Comparison of ENCODE assay signal across 1 cellular context in genomic region chrX:65034641-65035450, GRCh38.
TF ChIP-seq lines count a peak whose summit lies in the region.

ZC3H12B (plus strand) TSS chrX:65034826.

TF ChIP-seq in HepG2, 621 proteins besides CTCF, POLR2A, EP300 and RAD21 (continued from another document):
- no peak for TF ChIP-seq THRA (CRISPR knock-in tag; IDR thresholded peaks at IDR 0.05; ENCODE audit: borderline replicate concordance)
- 0 out of 2 replicates have a peak, but pooled peaks have one; percentile 10 for TF ChIP-seq ZNF646 (CRISPR knock-in tag; IDR thresholded peaks at IDR 0.05)
- 0 out of 2 replicates have a peak, but pooled peaks have one; percentile 21 for TF ChIP-seq ZNF121 (CRISPR knock-in tag; IDR thresholded peaks at IDR 0.05)
- TF ChIP-seq ZFP36L2 (CRISPR knock-in tag; IDR thresholded peaks at IDR 0.05): no peak
- TF ChIP-seq DPF2 (CRISPR knock-in tag; IDR thresholded peaks at IDR 0.05; ENCODE audit: borderline replicate concordance, low read depth): no peak
- TF ChIP-seq ZNF558 (CRISPR knock-in tag; IDR thresholded peaks at IDR 0.05; ENCODE audit: borderline replicate concordance): no peak; the same call in 1 of the 2 replicates
- TF ChIP-seq BRF2 (CRISPR knock-in tag; IDR thresholded peaks at IDR 0.05): no peak
- no peak for TF ChIP-seq ARID5B (CRISPR knock-in tag; IDR thresholded peaks at IDR 0.05)
- no peak for TF ChIP-seq ZNF775 (CRISPR knock-in tag; IDR thresholded peaks at IDR 0.05; ENCODE audit: borderline replicate concordance)
- TF ChIP-seq HMG20A (CRISPR knock-in tag; IDR thresholded peaks at IDR 0.05; ENCODE audit: borderline replicate concordance): no peak
- TF ChIP-seq PITX1 (CRISPR knock-in tag; IDR thresholded peaks at IDR 0.05): peak; percentile 14; the same call in 1 of the 2 replicates
TF ChIP-seq in HepG2: peak in this region for 59.
